Comparison of ENCODE assay signal across 8 cellular contexts in the genomic region with DNA sequence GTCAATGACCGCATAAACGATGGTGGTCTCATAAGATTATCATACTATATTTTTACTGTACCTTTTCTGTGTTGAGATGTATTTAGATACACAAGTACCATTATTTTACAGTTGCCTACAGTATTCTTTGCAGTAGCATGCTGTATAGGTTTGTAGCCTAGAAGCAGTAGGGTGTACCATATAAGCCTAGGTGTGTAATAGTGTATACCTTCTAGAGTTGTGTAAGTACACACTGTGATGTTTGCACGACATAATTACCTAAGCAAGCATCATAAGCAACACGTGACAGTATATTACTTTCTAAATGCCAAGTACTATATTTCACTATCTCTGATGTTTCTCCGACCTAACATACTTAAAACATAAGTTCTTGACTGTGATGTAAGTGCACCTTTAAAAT. TPM values are rescaled to one million over a fixed set of nuclear protein-coding genes. Genes with fewer than 3 reads are reported as not detected.
DNase-seq lines count a peak whose midpoint lies in the region; ATAC-seq and TF ChIP-seq lines count a peak whose summit lies in the region.
"Had no signal": no experiment of that assay in that cellular context is flagged by ENCODE, and none has a peak within 500 bp of the region (broad histone marks: within the 10 kb centered on the region; RNA-seq: fewer than 3 reads in every experiment).

No MANE protein-coding gene starts in this region.

- no peak overlapping the region for H3K4ac ChIP-seq in IMR-90 (ENCODE audit: low read depth, low read length)

- no peak for DNase-seq in IMR-90
- DNase-seq in astrocyte of the spinal cord (ENCODE audit: low read depth, low spot score), result no peak
- DNase-seq in stomach, result no peak
- DNase-seq in NCI-H226, result no peak
- DNase-seq in NK-92 (lab: John Stamatoyannopoulos, UW; ENCODE audit: unreplicated experiment), result no peak
- DNase-seq in cortex of kidney (lab: John Stamatoyannopoulos, UW), result no peak
- DNase-seq: NCI-H526 had no signal

- TF ChIP-seq CTCF in IMR-90 (conservative IDR thresholded peaks at IDR 0.05; ENCODE audit: low read depth, low read length), result no peak
- TF ChIP-seq CTCF in astrocyte of the spinal cord (IDR thresholded peaks at IDR 0.05; ENCODE audit: low read depth, low read length), result no peak
- no peak for TF ChIP-seq CTCF in stomach (IDR thresholded peaks at IDR 0.05)

- H3K23ac ChIP-seq in IMR-90 (ENCODE audit: low read depth, low read length), result no peak overlapping the region

- ATAC-seq in IMR-90 (ENCODE audit: low read depth), result no peak

- intact Hi-C loops in IMR-90 (cut with micrococcal nuclease) (loop anchor here (5.0 kb wide), 1 partner anchor 172 kb away; no protein-coding TSS in a partner anchor), stomach (cut with DNase I; ENCODE audit: low total_unique reads) (no loop called here)

- H4K5ac ChIP-seq in IMR-90 (ENCODE audit: low read depth, low read length), result no peak overlapping the region

- BruUV-seq in IMR-90 (replicated peaks; lab: Mats Ljungman, UMichigan), result no TSS peak

- TF ChIP-seq EP300 in stomach (IDR thresholded peaks at IDR 0.05), result no peak

- H2BK5ac ChIP-seq in IMR-90 (ENCODE audit: low read depth, low read length, poor library complexity, severe bottlenecking), result no peak overlapping the region

- H2BK15ac ChIP-seq in IMR-90 (ENCODE audit: low read depth, low read length), result no peak overlapping the region

- no peak overlapping the region for H2AK9ac ChIP-seq in IMR-90 (replicated peaks; ENCODE audit: low read depth, low read length, poor library complexity)

- no peak overlapping the region for H4K91ac ChIP-seq in IMR-90 (ENCODE audit: insufficient read depth, low read depth, low read length)

- POLR2A ChIA-PET in IMR-90 (lab: Charles Lee; ENCODE audit: unreplicated experiment), result no interaction called here

- CTCF ChIA-PET in IMR-90 (lab: Yijun Ruan, JAX), result no interaction called here

- H3K79me1 ChIP-seq in IMR-90 (ENCODE audit: low read depth in 1 of 2, low read length in 2 of 2), result peaks cover 0 to 11% of the 10 kb centered on the region in 2 experiments; a peak in 2 of 4 replicates

- no peaks in the 10 kb centered on the region for H3K9me3 ChIP-seq in IMR-90 (ENCODE audit: control insufficient read depth, insufficient read depth, low read length)
- H3K9me3 ChIP-seq in stomach, result no peaks in the 10 kb centered on the region

- no peak overlapping the region for H4K8ac ChIP-seq in IMR-90 (ENCODE audit: low read depth in 2 of 2, low read length in 2 of 2)

- no peak overlapping the region for H3K9ac ChIP-seq in IMR-90 (ENCODE audit: low read depth, low read length)

- H3K27me3 ChIP-seq in IMR-90 (ENCODE audit: control insufficient read depth, insufficient read depth, low read length) (no peaks in the 10 kb centered on the region), layer of hippocampus (ENCODE audit: control insufficient read depth, insufficient read depth, low read length) (no peaks in the 10 kb centered on the region), stomach (no peaks in the 10 kb centered on the region)

- H3K56ac ChIP-seq in IMR-90 (ENCODE audit: extremely low read depth, insufficient read depth, low read length), result no peak overlapping the region

- TF ChIP-seq POLR2A in IMR-90 (IDR thresholded peaks at IDR 0.05; ENCODE audit: low read depth, low read length) (no peak), stomach (IDR thresholded peaks at IDR 0.05) (no peak)

- H3K36me3 ChIP-seq in IMR-90 (ENCODE audit: control insufficient read depth, insufficient read depth, low read length), result no peaks in the 10 kb centered on the region
- H3K36me3 ChIP-seq in stomach, result no peaks in the 10 kb centered on the region

- no peaks in the 10 kb centered on the region for H3K9me1 ChIP-seq in IMR-90 (ENCODE audit: insufficient read depth, low read length)

- no peak overlapping the region for H3K27ac ChIP-seq in IMR-90 (ENCODE audit: insufficient read depth, low read length)
- H3K27ac ChIP-seq in layer of hippocampus (ENCODE audit: low read depth, low read length), result peak overlapping the region; percentile 33
- peak overlapping the region in 3 of 5 donors; percentile 19 to 86 (median 57) for H3K27ac ChIP-seq in stomach

- H3K14ac ChIP-seq in IMR-90 (replicated peaks; ENCODE audit: low read depth, low read length), result no peak overlapping the region

- in situ Hi-C loops in IMR-90 (cut with MboI; ENCODE audit: low sequenced_read_pairs) (no loop called here), astrocyte of the spinal cord (cut with HindIII; ENCODE audit: low sequenced_read_pairs) (no loop called here)

- no peaks in the 10 kb centered on the region for H4K20me1 ChIP-seq in IMR-90 (ENCODE audit: insufficient read depth, low read length)

- dilution Hi-C loops in IMR-90 (cut with HindIII; ENCODE audit: low sequenced_read_pairs, unreplicated experiment), result no loop called here

- no peak overlapping the region for H3K18ac ChIP-seq in IMR-90 (ENCODE audit: low read depth, low read length)

- no peak overlapping the region for H2AFZ ChIP-seq in IMR-90 (replicated peaks; ENCODE audit: low read length, poor library complexity)

- no peak for TF ChIP-seq RAD21 in IMR-90 (IDR thresholded peaks at IDR 0.05; ENCODE audit: low read length)

- H2AK5ac ChIP-seq in IMR-90 (ENCODE audit: low read depth, low read length), result no peak overlapping the region

- no peak overlapping the region for H2BK120ac ChIP-seq in IMR-90 (ENCODE audit: low read depth, low read length)

- no CpG with 5 or more reads among the region's 5 CpGs for WGBS in IMR-90 (ENCODE audit: extremely low coverage in 2 of 2, insufficient read length in 1 of 2), 2 experiments
- 40 to 55% (median 49%) methylated on average over 5 of the region's 5 CpGs for WGBS in stomach, 5 donors

- peak overlapping the region; percentile 88 for H3K4me2 ChIP-seq in IMR-90 (ENCODE audit: low read depth, low read length)

- H2BK20ac ChIP-seq in IMR-90 (ENCODE audit: low read depth, low read length), result no peak overlapping the region

- H3K4me3 ChIP-seq in IMR-90 (ENCODE audit: insufficient read depth, low read depth, low read length) (no peak overlapping the region), astrocyte of the spinal cord (ENCODE audit: low read depth, low read length) (peak overlapping the region; percentile 28), stomach (peak overlapping the region; percentile 8 to 47 (median 40))

- H3K4me1 ChIP-seq in IMR-90 (ENCODE audit: control insufficient read depth, insufficient read depth, low read length), result no peaks in the 10 kb centered on the region
- peaks cover 0 to 25% (median 4%) of the 10 kb centered on the region in 4 donors for H3K4me1 ChIP-seq in stomach

TF ChIP-seq in IMR-90, 13 proteins besides CTCF, POLR2A, EP300 and RAD21:
- TF ChIP-seq MAFK (IDR thresholded peaks at IDR 0.05; ENCODE audit: low read depth, low read length) (no peak), MXI1 (IDR thresholded peaks at IDR 0.05; ENCODE audit: borderline replicate concordance, low read depth, low read length) (no peak), FOS (IDR thresholded peaks at IDR 0.05; ENCODE audit: low read depth, low read length) (no peak), MAZ (IDR thresholded peaks at IDR 0.05; ENCODE audit: borderline replicate concordance, low read depth, low read length) (no peak), RCOR1 (IDR thresholded peaks at IDR 0.05; ENCODE audit: insufficient replicate concordance, low read length) (no peak), BHLHE40 (IDR thresholded peaks at IDR 0.05; ENCODE audit: low read depth, low read length) (no peak), RFX5 (IDR thresholded peaks at IDR 0.05; ENCODE audit: low read depth, low read length) (no peak), NFE2L2 (IDR thresholded peaks at IDR 0.05; ENCODE audit: low read depth, low read length) (no peak), CHD1 (IDR thresholded peaks at IDR 0.05; ENCODE audit: low read depth, low read length) (no peak), SMC3 (IDR thresholded peaks at IDR 0.05; ENCODE audit: low read depth, low read length) (no peak)
- TF ChIP-seq, protein P1, sequence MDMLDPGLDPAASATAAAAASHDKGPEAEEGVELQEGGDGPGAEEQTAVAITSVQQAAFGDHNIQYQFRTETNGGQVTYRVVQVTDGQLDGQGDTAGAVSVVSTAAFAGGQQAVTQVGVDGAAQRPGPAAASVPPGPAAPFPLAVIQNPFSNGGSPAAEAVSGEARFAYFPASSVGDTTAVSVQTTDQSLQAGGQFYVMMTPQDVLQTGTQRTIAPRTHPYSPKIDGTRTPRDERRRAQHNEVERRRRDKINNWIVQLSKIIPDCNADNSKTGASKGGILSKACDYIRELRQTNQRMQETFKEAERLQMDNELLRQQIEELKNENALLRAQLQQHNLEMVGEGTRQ (IDR thresholded peaks at IDR 0.05; ENCODE audit: low read depth, low read length), result no peak
- TF ChIP-seq, protein P2, sequence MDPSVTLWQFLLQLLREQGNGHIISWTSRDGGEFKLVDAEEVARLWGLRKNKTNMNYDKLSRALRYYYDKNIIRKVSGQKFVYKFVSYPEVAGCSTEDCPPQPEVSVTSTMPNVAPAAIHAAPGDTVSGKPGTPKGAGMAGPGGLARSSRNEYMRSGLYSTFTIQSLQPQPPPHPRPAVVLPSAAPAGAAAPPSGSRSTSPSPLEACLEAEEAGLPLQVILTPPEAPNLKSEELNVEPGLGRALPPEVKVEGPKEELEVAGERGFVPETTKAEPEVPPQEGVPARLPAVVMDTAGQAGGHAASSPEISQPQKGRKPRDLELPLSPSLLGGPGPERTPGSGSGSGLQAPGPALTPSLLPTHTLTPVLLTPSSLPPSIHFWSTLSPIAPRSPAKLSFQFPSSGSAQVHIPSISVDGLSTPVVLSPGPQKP (IDR thresholded peaks at IDR 0.05; ENCODE audit: borderline replicate concordance, low read depth, low read length), result no peak

RNA-seq across cellular contexts. Expression of a gene that starts 2.7 kb away (rescaled TPM):
- 1.4 and 4.4 TPM in 2 replicates for total RNA-seq in IMR-90 (2012; rRNA removed)
- polyA plus RNA-seq in IMR-90 (2012; rRNA removed), result 0.99 and 2.0 TPM in 2 replicates
- polyA plus RNA-seq in IMR-90 (2012; cell fraction: cytosol; rRNA removed), result 0.14 and 0.45 TPM in 2 replicates
- 0.04 and 1.5 TPM in 2 replicates for polyA plus RNA-seq in IMR-90 (2012; cell fraction: nucleus; rRNA removed; ENCODE audit: low replicate concordance)
- total RNA-seq in stomach, result 10 to 100 TPM in 3 of 5 donors, 1 to 10 TPM in 2; 1.4 to 74.1 (median 16.1) TPM
- polyA plus RNA-seq in stomach, result 100 to 1,000 TPM in 1 of 3 donors, 1 to 10 TPM in 2; 5.5 to 104 (median 7.6) TPM
